In the genomic region with DNA sequence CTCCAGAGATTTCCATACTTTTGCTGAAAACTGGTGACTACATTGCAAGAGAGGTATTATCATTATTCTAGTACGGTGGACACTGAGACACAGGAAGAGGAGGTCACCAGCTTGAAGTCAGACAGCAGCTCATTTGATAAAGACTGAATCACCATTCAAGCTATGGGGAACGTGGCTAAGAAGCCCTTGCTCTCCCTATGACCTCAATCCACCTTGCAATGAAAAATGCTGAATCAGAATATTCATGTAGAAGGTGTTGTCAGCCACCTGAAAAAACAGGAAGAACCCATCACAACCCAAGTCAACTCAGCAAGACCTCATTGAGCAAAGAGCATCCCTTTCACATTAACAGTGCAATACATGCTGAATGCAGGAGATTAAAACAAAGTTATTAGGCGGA, we compare ENCODE assay signal across 1 cellular context.
TF ChIP-seq lines count a peak whose summit lies in the region.

No MANE protein-coding gene starts in this region.

TF ChIP-seq in GM12878, 131 proteins besides CTCF, POLR2A, EP300 and RAD21:
- TF ChIP-seq SPI1 (IDR thresholded peaks at IDR 0.05; ENCODE audit: borderline replicate concordance, insufficient read depth, low read depth, low read length) (no peak), KAT2A (conservative IDR thresholded peaks at IDR 0.05; ENCODE audit: control insufficient read depth, low read depth, low read length) (no peak), WRNIP1 (IDR thresholded peaks at IDR 0.05; ENCODE audit: borderline replicate concordance, low read depth, low read length) (no peak), ASH2L (IDR thresholded peaks at IDR 0.05; ENCODE audit: borderline replicate concordance, low read depth) (no peak)
